ENCODE assay signal across 19 cellular contexts in the genomic region with DNA sequence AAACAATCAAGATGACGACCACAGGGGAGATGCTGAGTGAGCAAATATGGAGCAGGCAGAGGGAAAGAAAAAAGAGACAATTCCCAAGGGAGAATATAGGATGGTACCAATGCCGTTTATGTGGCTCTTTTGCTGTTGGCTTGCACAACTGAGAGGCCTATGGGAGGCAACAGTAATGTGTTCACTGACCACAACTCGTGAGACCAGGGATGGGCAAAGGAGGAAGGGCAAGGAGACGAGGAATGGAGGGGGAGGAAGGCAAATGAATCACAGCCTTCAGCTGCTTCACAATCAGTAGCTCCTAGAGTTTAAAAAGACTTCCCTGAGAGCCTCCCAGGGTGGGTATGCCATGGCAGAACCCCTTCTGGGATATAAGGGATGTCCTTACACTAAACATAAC.
"Had no signal": no experiment of that assay in that cellular context is flagged by ENCODE, and none has a peak within 500 bp of the region (broad histone marks: within the 10 kb centered on the region; RNA-seq: fewer than 3 reads in every experiment).

No MANE protein-coding gene starts in this region.

- H3K4me1 ChIP-seq: heart left ventricle, left lung, lower lobe of right lung, psoas muscle, sigmoid colon, stomach had no signal

- H3K9me3 Mint-ChIP-seq: endodermal cell had no signal

- H3K36me3 ChIP-seq: heart left ventricle, left lung, lower lobe of right lung, sigmoid colon, stomach had no signal

- DNase-seq: effector CD4-positive, alpha-beta T cell; endodermal cell; heart left ventricle; hippocampal formation; left lung; lower lobe of right lung; mesenchymal stem cell; midbrain; naive thymus-derived CD4-positive, alpha-beta T cell; nephron progenitor cell; psoas muscle; sigmoid colon; small intestine; stimulated activated CD4-positive, alpha-beta T cell treated with anti-CD3 and anti-CD28 coated beads, Interleukin-12 subunit alpha, Interleukin-12 subunit beta, amount 100 ng/mL, for 4 hours; stimulated activated naive CD4-positive, alpha-beta T cell; stomach; substantia nigra; trophoblast cell had no signal

- H3K27me3 ChIP-seq: heart left ventricle, left lung, sigmoid colon, stomach had no signal

- H3K27me3 Mint-ChIP-seq: naive thymus-derived CD4-positive, alpha-beta T cell had no signal

- H3K9me3 ChIP-seq: heart left ventricle, left lung, lower lobe of right lung, psoas muscle, sigmoid colon, stomach had no signal

- ATAC-seq: heart left ventricle; left lung; lower lobe of right lung; naive thymus-derived CD4-positive, alpha-beta T cell; psoas muscle had no signal

- H3K4me3 ChIP-seq: coronary artery, heart left ventricle, left lung, lower lobe of right lung, psoas muscle, sigmoid colon, stomach had no signal

- H3K27ac ChIP-seq: coronary artery, heart left ventricle, left lung, lower lobe of right lung, psoas muscle, sigmoid colon, stomach had no signal

- H3K27ac Mint-ChIP-seq: endodermal cell; naive thymus-derived CD4-positive, alpha-beta T cell; nephron progenitor cell had no signal

- H3K4me3 Mint-ChIP-seq: endodermal cell; naive thymus-derived CD4-positive, alpha-beta T cell; nephron progenitor cell had no signal
